Comparison of ENCODE assay signal across 22 cellular contexts in genomic region chr1:187714501-187714900, GRCh38.
"Had no signal": no experiment of that assay in that cellular context is flagged by ENCODE, and none has a peak within 500 bp of the region (broad histone marks: within the 10 kb centered on the region; RNA-seq: fewer than 3 reads in every experiment).

No MANE protein-coding gene starts in this region.

- H3K9me2 ChIP-seq: SK-N-SH had no signal

- H3K9me3 ChIP-seq: SK-N-SH had no signal

- H3K4me2 ChIP-seq: SK-N-SH had no signal

- ATAC-seq: Panc1 had no signal

- DNase-seq: IMR-90, Kasumi-1, KG1, MM.1S, NCI-H1092 treated with DMSO at 0.1 percent for 48 hours, NCI-H1436, NCI-H187, NCI-H2029, NCI-H2081 treated with DMSO at 0.1 percent for 48 hours, NCI-H2171, NCI-H226, NCI-H446, NCI-H510A, NCI-H524 treated with DMSO at 0.1 percent for 48 hours, NCI-H69, NCI-H774, SHP77, SK-N-SH, SW 1271 had no signal

- H3K9ac ChIP-seq: SK-N-SH had no signal

- H3K27ac ChIP-seq: HL-60, RWPE1 had no signal
